In the genomic region with DNA sequence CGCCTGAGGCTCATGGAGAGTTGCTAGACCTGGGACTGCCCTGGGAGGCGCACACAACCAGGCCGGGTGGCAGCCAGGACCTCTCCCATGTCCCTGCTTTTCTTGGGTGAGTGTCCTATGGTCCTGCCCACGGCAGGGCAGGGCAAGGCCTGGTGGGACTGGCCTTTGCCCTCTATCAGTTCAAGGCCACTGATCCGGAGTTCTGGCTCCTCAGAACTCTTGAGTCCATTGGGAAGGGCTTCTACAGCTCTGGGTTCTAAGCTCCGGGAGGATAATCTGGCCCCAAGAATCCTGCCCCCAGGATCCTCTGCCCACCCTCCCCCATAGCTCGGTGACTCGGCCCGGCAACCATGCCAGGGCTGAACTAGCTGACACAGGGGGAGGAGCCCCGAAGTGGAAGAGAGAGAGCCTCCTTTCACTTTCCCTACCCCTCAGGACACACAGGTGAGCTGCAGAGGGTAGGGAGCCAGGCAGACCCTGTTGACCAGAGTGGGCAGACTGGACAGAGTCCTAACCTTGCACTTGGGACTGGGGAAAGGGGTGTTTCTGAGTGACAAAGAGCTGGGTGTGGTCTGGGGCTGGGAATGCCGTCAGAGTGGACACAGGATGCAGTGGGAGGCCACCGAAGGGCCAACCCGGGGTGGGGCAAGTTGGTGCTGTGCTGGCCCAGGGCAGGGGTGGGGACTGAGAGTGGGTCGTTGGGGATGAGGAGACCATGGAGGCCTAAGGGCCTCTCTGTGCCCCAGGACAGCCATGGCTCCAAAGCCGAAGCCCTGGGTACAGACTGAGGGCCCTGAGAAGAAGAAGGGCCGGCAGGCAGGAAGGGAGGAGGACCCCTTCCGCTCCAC, we compare ENCODE assay signal across 8 cellular contexts. TPM values are rescaled to one million over a fixed set of nuclear protein-coding genes. Genes with fewer than 3 reads are reported as not detected.
A peak's percentile ranks its signal among the peaks of the same experiment; 100 is the strongest.
DNase-seq lines count a peak whose midpoint lies in the region; ATAC-seq and TF ChIP-seq lines count a peak whose summit lies in the region.

No MANE protein-coding gene starts in this region.

- peaks cover 28 to 36% (median 31%) of the 10 kb centered on the region in 4 donors for H3K4me1 ChIP-seq in upper lobe of left lung

- no peaks in the 10 kb centered on the region for H4K20me1 ChIP-seq in neural cell (ENCODE audit: insufficient read depth)

- H3K4me2 ChIP-seq in neural cell (ENCODE audit: low read length), result no peak overlapping the region

- H3K4me3 ChIP-seq in neural cell (ENCODE audit: low read length) (peak overlapping the region; percentile 76), upper lobe of left lung (peak overlapping the region; percentile 33 to 91 (median 74))

- no peaks in the 10 kb centered on the region for H3F3A ChIP-seq in neural cell (ENCODE audit: insufficient read depth, low read length, poor library complexity, severe bottlenecking)

- H3K9me2 ChIP-seq in neural cell (ENCODE audit: insufficient read depth, low read length), result no peaks in the 10 kb centered on the region

- peak in 2 of 4 donors; percentile 19 to 39 for TF ChIP-seq POLR2A in upper lobe of left lung (IDR thresholded peaks at IDR 0.05)

- 26% methylated on average over 11 to 17 of the region's 17 CpGs for WGBS in upper lobe of left lung, 2 donors

- H3K36me3 ChIP-seq in neural cell (ENCODE audit: insufficient read depth, low read length) (no peaks in the 10 kb centered on the region), upper lobe of left lung (peaks cover 2 to 25% (median 7%) of the 10 kb centered on the region in 4 donors)

- TF ChIP-seq CTCF in neural cell (IDR thresholded peaks at IDR 0.05; ENCODE audit: poor library complexity, severe bottlenecking) (no peak), upper lobe of left lung (IDR thresholded peaks at IDR 0.05) (no peak)

- ATAC-seq in GM19023 (IDR thresholded peaks at IDR 0.05; ENCODE audit: unreplicated experiment) (peak; percentile 22), upper lobe of left lung (ENCODE audit: low FRiP score in 2 of 2) (peak; percentile 54 to 73)

- TF ChIP-seq EP300 in neural cell (conservative IDR thresholded peaks at IDR 0.05; ENCODE audit: poor library complexity, severe bottlenecking), result no peak
- no peak for TF ChIP-seq EP300 in upper lobe of left lung (IDR thresholded peaks at IDR 0.05)

- peak; percentile 82 for DNase-seq in 8988T
- peak; percentile 63 for DNase-seq in LoVo (ENCODE audit: low spot score)
- peak; percentile 61 for DNase-seq in activated CD8-positive, alpha-beta memory T cell treated with anti-CD3 and anti-CD28 coated beads, Interleukin-2, amount 50 U/mL, for 4 hours
- peak; percentile 64 for DNase-seq in fibroblast of gingiva (ENCODE audit: low read depth)
- DNase-seq in upper lobe of left lung, result peak in 1 of 2 donors; percentile 66
- no peak for DNase-seq in NCI-H1417 treated with DMSO at 0.1 percent for 48 hours (lab: John Stamatoyannopoulos, UW)

- no peaks in the 10 kb centered on the region for H3K27me3 ChIP-seq in neural cell (ENCODE audit: insufficient read depth, low read depth, low read length)
- no peaks in the 10 kb centered on the region for H3K27me3 ChIP-seq in upper lobe of left lung

- peak overlapping the region; percentile 81 for H2AFZ ChIP-seq in neural cell (ENCODE audit: low read depth, low read length)

- peak overlapping the region; percentile 66 for H3K9ac ChIP-seq in neural cell (ENCODE audit: low read length)

- no peaks in the 10 kb centered on the region for H3K79me2 ChIP-seq in neural cell (replicated peaks; ENCODE audit: insufficient read depth, low read length)

- H3K27ac ChIP-seq in neural cell (ENCODE audit: low read length), result peak overlapping the region; percentile 64
- peak overlapping the region; percentile 90 to 94 (median 93) for H3K27ac ChIP-seq in upper lobe of left lung

- TF ChIP-seq RAD21 in neural cell (conservative IDR thresholded peaks at IDR 0.05), result no peak

- H3K9me3 ChIP-seq in neural cell (ENCODE audit: low read length), result no peaks in the 10 kb centered on the region
- no peaks in the 10 kb centered on the region for H3K9me3 ChIP-seq in upper lobe of left lung

TF ChIP-seq in neural cell, 6 proteins besides CTCF, POLR2A, EP300 and RAD21:
- TF ChIP-seq SMC3 (conservative IDR thresholded peaks at IDR 0.05; ENCODE audit: poor library complexity) (no peak), POLR2AphosphoS5 (IDR thresholded peaks at IDR 0.05) (no peak), TAF1 (IDR thresholded peaks at IDR 0.05; ENCODE audit: low read depth) (no peak), MXI1 (conservative IDR thresholded peaks at IDR 0.05; ENCODE audit: poor library complexity, severe bottlenecking) (no peak), EZH2 (IDR thresholded peaks at IDR 0.05; ENCODE audit: borderline replicate concordance, insufficient read depth, low read length, poor library complexity, severe bottlenecking) (no peak)
- TF ChIP-seq, protein P1, sequence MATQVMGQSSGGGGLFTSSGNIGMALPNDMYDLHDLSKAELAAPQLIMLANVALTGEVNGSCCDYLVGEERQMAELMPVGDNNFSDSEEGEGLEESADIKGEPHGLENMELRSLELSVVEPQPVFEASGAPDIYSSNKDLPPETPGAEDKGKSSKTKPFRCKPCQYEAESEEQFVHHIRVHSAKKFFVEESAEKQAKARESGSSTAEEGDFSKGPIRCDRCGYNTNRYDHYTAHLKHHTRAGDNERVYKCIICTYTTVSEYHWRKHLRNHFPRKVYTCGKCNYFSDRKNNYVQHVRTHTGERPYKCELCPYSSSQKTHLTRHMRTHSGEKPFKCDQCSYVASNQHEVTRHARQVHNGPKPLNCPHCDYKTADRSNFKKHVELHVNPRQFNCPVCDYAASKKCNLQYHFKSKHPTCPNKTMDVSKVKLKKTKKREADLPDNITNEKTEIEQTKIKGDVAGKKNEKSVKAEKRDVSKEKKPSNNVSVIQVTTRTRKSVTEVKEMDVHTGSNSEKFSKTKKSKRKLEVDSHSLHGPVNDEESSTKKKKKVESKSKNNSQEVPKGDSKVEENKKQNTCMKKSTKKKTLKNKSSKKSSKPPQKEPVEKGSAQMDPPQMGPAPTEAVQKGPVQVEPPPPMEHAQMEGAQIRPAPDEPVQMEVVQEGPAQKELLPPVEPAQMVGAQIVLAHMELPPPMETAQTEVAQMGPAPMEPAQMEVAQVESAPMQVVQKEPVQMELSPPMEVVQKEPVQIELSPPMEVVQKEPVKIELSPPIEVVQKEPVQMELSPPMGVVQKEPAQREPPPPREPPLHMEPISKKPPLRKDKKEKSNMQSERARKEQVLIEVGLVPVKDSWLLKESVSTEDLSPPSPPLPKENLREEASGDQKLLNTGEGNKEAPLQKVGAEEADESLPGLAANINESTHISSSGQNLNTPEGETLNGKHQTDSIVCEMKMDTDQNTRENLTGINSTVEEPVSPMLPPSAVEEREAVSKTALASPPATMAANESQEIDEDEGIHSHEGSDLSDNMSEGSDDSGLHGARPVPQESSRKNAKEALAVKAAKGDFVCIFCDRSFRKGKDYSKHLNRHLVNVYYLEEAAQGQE (IDR thresholded peaks at IDR 0.05; ENCODE audit: borderline replicate concordance), result no peak

RNA-seq across cellular contexts. Expression of a gene that starts 0.7 kb away (rescaled TPM):
- polyA plus RNA-seq in neural cell, result 5.3 and 5.6 TPM in 2 replicates
- polyA minus RNA-seq in neural cell, result 1.6 and 3.2 TPM in 2 replicates
- total RNA-seq in upper lobe of left lung, result 10 to 100 TPM; 23.0 to 80.7 (median 35.7) TPM

RNA-seq across cellular contexts. Expression of a gene that starts 1.1 kb away (rescaled TPM):
- 26.8 and 26.9 TPM in 2 replicates for polyA plus RNA-seq in neural cell
- polyA minus RNA-seq in neural cell, result 12.5 and 15.1 TPM in 2 replicates
- 10 to 100 TPM; 10.7 to 30.4 (median 19.8) TPM for total RNA-seq in upper lobe of left lung

RNA-seq across cellular contexts. Expression of a gene that starts 12.4 kb away (rescaled TPM):
- not detected in 2 replicates for polyA plus RNA-seq in neural cell
- not detected in 2 replicates for polyA minus RNA-seq in neural cell
- not detected for total RNA-seq in upper lobe of left lung

RNA-seq across cellular contexts. Expression of a gene that starts 24.4 kb away (rescaled TPM):
- polyA plus RNA-seq in neural cell, result 251 and 327 TPM in 2 replicates
- polyA minus RNA-seq in neural cell, result 94.5 and 105 TPM in 2 replicates
- total RNA-seq in upper lobe of left lung, result 10 to 100 TPM; 22.7 to 53.4 (median 37.7) TPM

RNA-seq across cellular contexts. Expression of a gene that starts 31.0 kb away (rescaled TPM):
- polyA plus RNA-seq in neural cell, result 0.50 and 0.81 TPM in 2 replicates
- 0.97 and 1.3 TPM in 2 replicates for polyA minus RNA-seq in neural cell
- total RNA-seq in upper lobe of left lung, result 10 to 100 TPM; 35.6 to 62.6 (median 50.0) TPM
